ENCODE assay signal across 2 cellular contexts in the genomic region with DNA sequence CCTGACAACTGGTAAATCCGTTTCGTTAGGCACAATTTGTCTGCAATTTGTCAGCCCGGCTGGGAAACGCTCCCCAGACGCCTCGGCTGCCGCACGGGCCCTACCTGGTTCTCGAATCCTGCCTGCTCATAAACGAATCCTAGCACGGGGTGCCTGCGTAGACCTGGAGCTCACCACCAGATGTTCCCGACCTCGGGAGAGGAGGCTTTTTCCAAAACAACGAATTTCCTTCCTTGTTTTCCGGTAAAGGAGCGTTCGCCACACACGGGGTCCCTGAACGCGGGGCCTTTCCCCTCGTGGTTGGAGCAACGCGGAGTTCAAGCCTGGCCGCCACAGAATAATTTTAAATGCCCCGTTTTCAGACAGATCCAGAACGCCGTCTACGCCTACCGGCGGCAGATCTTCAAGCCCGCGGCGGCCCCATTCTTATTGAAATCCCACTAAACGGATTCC.
TF ChIP-seq lines count a peak whose summit lies in the region.

No MANE protein-coding gene starts in this region.

TF ChIP-seq in SK-N-SH, 30 proteins besides CTCF, POLR2A, EP300 and RAD21 (continued from another document):
- TF ChIP-seq REST (IDR thresholded peaks at IDR 0.05; ENCODE audit: low read depth, low read length) = no peak
- no peak for TF ChIP-seq ELF1 (IDR thresholded peaks at IDR 0.05)

TF ChIP-seq in SK-N-SH treated with all-trans-retinoic acid at 6 μM for 48 hours, 23 proteins besides CTCF, POLR2A, EP300 and RAD21 (continued from another document):
- TF ChIP-seq, protein P1, sequence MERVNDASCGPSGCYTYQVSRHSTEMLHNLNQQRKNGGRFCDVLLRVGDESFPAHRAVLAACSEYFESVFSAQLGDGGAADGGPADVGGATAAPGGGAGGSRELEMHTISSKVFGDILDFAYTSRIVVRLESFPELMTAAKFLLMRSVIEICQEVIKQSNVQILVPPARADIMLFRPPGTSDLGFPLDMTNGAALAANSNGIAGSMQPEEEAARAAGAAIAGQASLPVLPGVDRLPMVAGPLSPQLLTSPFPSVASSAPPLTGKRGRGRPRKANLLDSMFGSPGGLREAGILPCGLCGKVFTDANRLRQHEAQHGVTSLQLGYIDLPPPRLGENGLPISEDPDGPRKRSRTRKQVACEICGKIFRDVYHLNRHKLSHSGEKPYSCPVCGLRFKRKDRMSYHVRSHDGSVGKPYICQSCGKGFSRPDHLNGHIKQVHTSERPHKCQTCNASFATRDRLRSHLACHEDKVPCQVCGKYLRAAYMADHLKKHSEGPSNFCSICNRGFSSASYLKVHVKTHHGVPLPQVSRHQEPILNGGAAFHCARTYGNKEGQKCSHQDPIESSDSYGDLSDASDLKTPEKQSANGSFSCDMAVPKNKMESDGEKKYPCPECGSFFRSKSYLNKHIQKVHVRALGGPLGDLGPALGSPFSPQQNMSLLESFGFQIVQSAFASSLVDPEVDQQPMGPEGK (CRISPR knock-in tag; IDR thresholded peaks at IDR 0.05; ENCODE audit: borderline replicate concordance) = no peak
- no peak for TF ChIP-seq TOX (CRISPR knock-in tag; IDR thresholded peaks at IDR 0.05; ENCODE audit: borderline replicate concordance)
- TF ChIP-seq ESRRG (CRISPR knock-in tag; IDR thresholded peaks at IDR 0.05) = no peak
- TF ChIP-seq BACH2 (CRISPR knock-in tag; IDR thresholded peaks at IDR 0.05; ENCODE audit: borderline replicate concordance) = no peak
- no peak for TF ChIP-seq ISL1 (CRISPR knock-in tag; IDR thresholded peaks at IDR 0.05)
- no peak for TF ChIP-seq RARB (CRISPR knock-in tag; IDR thresholded peaks at IDR 0.05)
- TF ChIP-seq, protein P2, sequence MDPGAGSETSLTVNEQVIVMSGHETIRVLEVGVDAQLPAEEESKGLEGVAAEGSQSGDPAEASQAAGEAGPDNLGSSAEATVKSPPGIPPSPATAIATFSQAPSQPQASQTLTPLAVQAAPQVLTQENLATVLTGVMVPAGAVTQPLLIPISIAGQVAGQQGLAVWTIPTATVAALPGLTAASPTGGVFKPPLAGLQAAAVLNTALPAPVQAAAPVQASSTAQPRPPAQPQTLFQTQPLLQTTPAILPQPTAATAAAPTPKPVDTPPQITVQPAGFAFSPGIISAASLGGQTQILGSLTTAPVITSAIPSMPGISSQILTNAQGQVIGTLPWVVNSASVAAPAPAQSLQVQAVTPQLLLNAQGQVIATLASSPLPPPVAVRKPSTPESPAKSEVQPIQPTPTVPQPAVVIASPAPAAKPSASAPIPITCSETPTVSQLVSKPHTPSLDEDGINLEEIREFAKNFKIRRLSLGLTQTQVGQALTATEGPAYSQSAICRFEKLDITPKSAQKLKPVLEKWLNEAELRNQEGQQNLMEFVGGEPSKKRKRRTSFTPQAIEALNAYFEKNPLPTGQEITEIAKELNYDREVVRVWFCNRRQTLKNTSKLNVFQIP (CRISPR knock-in tag; IDR thresholded peaks at IDR 0.05; ENCODE audit: borderline replicate concordance, low read depth) = no peak
- no peak for TF ChIP-seq ZFP30 (CRISPR knock-in tag; IDR thresholded peaks at IDR 0.05)
- no peak for TF ChIP-seq ZNF70 (CRISPR knock-in tag; IDR thresholded peaks at IDR 0.05)
- no peak for TF ChIP-seq CSDC2 (CRISPR knock-in tag; IDR thresholded peaks at IDR 0.05)
- TF ChIP-seq ZFP3 (CRISPR knock-in tag; IDR thresholded peaks at IDR 0.05) = no peak
